In the genomic region with DNA sequence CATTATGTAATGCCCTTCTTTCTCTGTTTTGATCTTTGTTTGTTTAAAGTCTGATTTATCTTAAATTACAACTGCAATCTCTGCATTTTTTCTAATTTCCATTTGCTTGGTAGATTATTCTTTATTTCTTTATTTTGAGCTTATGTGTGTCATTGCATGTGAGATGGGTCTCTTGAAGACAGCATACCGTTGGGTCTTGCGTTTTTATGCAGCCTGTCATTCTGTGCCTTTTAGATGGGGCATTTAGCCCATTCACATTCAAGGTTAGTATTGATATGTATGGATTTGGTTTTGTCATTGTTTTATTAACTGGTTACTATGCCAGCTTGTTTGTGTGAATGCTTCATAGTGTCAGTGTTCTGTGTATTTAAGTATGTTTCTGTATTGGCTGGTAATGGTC, we compare ENCODE assay signal across 29 cellular contexts.
"Had no signal": no experiment of that assay in that cellular context is flagged by ENCODE, and none has a peak within 500 bp of the region (broad histone marks: within the 10 kb centered on the region; RNA-seq: fewer than 3 reads in every experiment).

No MANE protein-coding gene starts in this region.

- H3K4me1 Mint-ChIP-seq: stimulated activated effector memory CD8-positive, alpha-beta T cell treated with anti-CD3 and anti-CD28 coated beads, Interleukin-12 subunit alpha, Interleukin-12 subunit beta, amount 100 ng/mL, for 72 hours; stimulated activated memory B cell treated with anti-CD40 and anti-IgM and Interleukin-4, amounts not matched to agents 10 μg/mL and 1 μg/mL and 100 μg/mL, for 72 hours; stimulated activated naive B cell treated with anti-CD40 and anti-IgM and Interleukin-4, amounts not matched to agents 10 μg/mL and 1 μg/mL and 100 μg/mL, for 72 hours; stimulated activated naive CD8-positive, alpha-beta T cell treated with anti-CD3 and anti-CD28 coated beads, Interleukin-15, amount 100 ng/mL, for 72 hours had no signal

- ATAC-seq: stimulated activated effector memory CD8-positive, alpha-beta T cell treated with anti-CD3 and anti-CD28 coated beads, Interleukin-12 subunit alpha, Interleukin-12 subunit beta, amount 100 ng/mL, for 72 hours; stimulated activated memory B cell treated with anti-CD40 and anti-IgM and Interleukin-4, amounts not matched to agents 10 μg/mL and 1 μg/mL and 100 μg/mL, for 72 hours; stimulated activated naive B cell treated with anti-CD40 and anti-IgM and Interleukin-4, amounts not matched to agents 10 μg/mL and 1 μg/mL and 100 μg/mL, for 72 hours; stimulated activated naive CD8-positive, alpha-beta T cell treated with anti-CD3 and anti-CD28 coated beads, Interleukin-15, amount 100 ng/mL, for 72 hours; stimulated activated naive CD8-positive, alpha-beta T cell treated with anti-CD3 and anti-CD28 coated beads, Interleukin-15, Interleukin-2, amounts not matched to agents 100 U/mL and 50 U/mL, for 24 hours; upper lobe of right lung had no signal

- H3K27me3 ChIP-seq: stomach, suprapubic skin, testis, thyroid gland, tibial artery, tibial nerve, transverse colon, upper lobe of left lung, upper lobe of right lung, uterus, vagina had no signal

- H3K27me3 Mint-ChIP-seq: stimulated activated memory B cell treated with anti-CD40 and anti-IgM and Interleukin-4, amounts not matched to agents 10 μg/mL and 1 μg/mL and 100 μg/mL, for 72 hours; stimulated activated naive B cell treated with anti-CD40 and anti-IgM and Interleukin-4, amounts not matched to agents 10 μg/mL and 1 μg/mL and 100 μg/mL, for 72 hours; stimulated activated naive CD8-positive, alpha-beta T cell treated with anti-CD3 and anti-CD28 coated beads, Interleukin-15, amount 100 ng/mL, for 72 hours; stimulated activated naive CD8-positive, alpha-beta T cell treated with anti-CD3 and anti-CD28 coated beads, Interleukin-15, Interleukin-2, amounts not matched to agents 100 ng/mL and 50 ng/mL, for 24 hours; type B pancreatic cell had no signal

- H3K36me3 ChIP-seq: stomach, suprapubic skin, thoracic aorta, thyroid gland, tibial artery, tibial nerve, transverse colon, upper lobe of left lung, upper lobe of right lung, uterus, vagina had no signal

- H3K36me3 Mint-ChIP-seq: stimulated activated effector memory CD8-positive, alpha-beta T cell treated with anti-CD3 and anti-CD28 coated beads, Interleukin-12 subunit alpha, Interleukin-12 subunit beta, amount 100 ng/mL, for 72 hours; stimulated activated memory B cell treated with anti-CD40 and anti-IgM and Interleukin-4, amounts not matched to agents 10 μg/mL and 1 μg/mL and 100 μg/mL, for 72 hours; stimulated activated naive B cell treated with anti-CD40 and anti-IgM and Interleukin-4, amounts not matched to agents 10 μg/mL and 1 μg/mL and 100 μg/mL, for 72 hours had no signal

- H3K27ac Mint-ChIP-seq: stimulated activated effector memory CD8-positive, alpha-beta T cell treated with anti-CD3 and anti-CD28 coated beads, Interleukin-12 subunit alpha, Interleukin-12 subunit beta, amount 100 ng/mL, for 72 hours; stimulated activated memory B cell treated with anti-CD40 and anti-IgM and Interleukin-4, amounts not matched to agents 10 μg/mL and 1 μg/mL and 100 μg/mL, for 72 hours; stimulated activated naive B cell treated with anti-CD40 and anti-IgM and Interleukin-4, amounts not matched to agents 10 μg/mL and 1 μg/mL and 100 μg/mL, for 72 hours; stimulated activated naive CD8-positive, alpha-beta T cell treated with anti-CD3 and anti-CD28 coated beads, Interleukin-15, amount 100 ng/mL, for 72 hours; stimulated activated naive CD8-positive, alpha-beta T cell treated with anti-CD3 and anti-CD28 coated beads, Interleukin-15, Interleukin-2, amounts not matched to agents 100 ng/mL and 50 ng/mL, for 24 hours; type B pancreatic cell had no signal

- H3K9me3 ChIP-seq: suprapubic skin, testis, thyroid gland, tibial artery, transverse colon, upper lobe of right lung, uterus, vagina had no signal

- H3K27ac ChIP-seq: stomach, suprapubic skin, testis, thoracic aorta, thyroid gland, tibial artery, tibial nerve, transverse colon, upper lobe of left lung, upper lobe of right lung, uterus, vagina had no signal

- FAIRE-seq: urothelium cell line had no signal

- H3K4me3 ChIP-seq: stomach, suprapubic skin, testis, thoracic aorta, thyroid gland, tibial artery, tibial nerve, transverse colon, upper lobe of left lung, upper lobe of right lung, uterus, vagina had no signal

- H3K4me3 Mint-ChIP-seq: stimulated activated effector memory CD8-positive, alpha-beta T cell treated with anti-CD3 and anti-CD28 coated beads, Interleukin-12 subunit alpha, Interleukin-12 subunit beta, amount 100 ng/mL, for 72 hours; stimulated activated memory B cell treated with anti-CD40 and anti-IgM and Interleukin-4, amounts not matched to agents 10 μg/mL and 1 μg/mL and 100 μg/mL, for 72 hours; stimulated activated naive B cell treated with anti-CD40 and anti-IgM and Interleukin-4, amounts not matched to agents 10 μg/mL and 1 μg/mL and 100 μg/mL, for 72 hours; stimulated activated naive CD8-positive, alpha-beta T cell treated with anti-CD3 and anti-CD28 coated beads, Interleukin-15, amount 100 ng/mL, for 72 hours; stimulated activated naive CD8-positive, alpha-beta T cell treated with anti-CD3 and anti-CD28 coated beads, Interleukin-15, Interleukin-2, amounts not matched to agents 100 ng/mL and 50 ng/mL, for 24 hours; type B pancreatic cell had no signal

- H3K4me1 ChIP-seq: stomach, testis, thyroid gland, tibial artery, transverse colon, upper lobe of left lung, upper lobe of right lung, uterus had no signal

- DNase-seq: stimulated activated CD4-positive, alpha-beta T cell treated with anti-CD3 and anti-CD28 coated beads, Interleukin-2, amount 100 ng/mL, for 48 hours; stimulated activated CD4-positive, alpha-beta T cell treated with anti-CD3 and anti-CD28 coated beads, Interleukin-4, amount 100 ng/mL, for 1 hour; stimulated activated CD4-positive, alpha-beta T cell treated with anti-CD3 and anti-CD28 coated beads, Interleukin-4, amount 100 ng/mL, for 24 hours; stimulated activated CD4-positive, alpha-beta T cell treated with anti-CD3 and anti-CD28 coated beads, Interleukin-4, amount 100 ng/mL, for 4 hours; stimulated activated CD8-positive, alpha-beta memory T cell treated with anti-CD3 and anti-CD28 coated beads, Interleukin-4, amount 100 ng/mL, for 48 hours; stimulated activated naive B cell treated with anti-CD40 and anti-IgM and Interleukin-4, amounts not matched to agents 10 μg/mL and 1 μg/mL and 100 μg/mL, for 72 hours; stimulated activated naive CD4-positive, alpha-beta T cell; stimulated activated naive CD4-positive, alpha-beta T cell treated with Interleukin-2 at 50 U/mL for 16 hours; stimulated activated naive CD8-positive, alpha-beta T cell treated with anti-CD3 and anti-CD28 coated beads, Interleukin-15, amount 100 ng/mL, for 72 hours; stimulated activated naive CD8-positive, alpha-beta T cell treated with anti-CD3 and anti-CD28 coated beads, Interleukin-15, Interleukin-2, amounts not matched to agents 100 U/mL and 50 U/mL, for 24 hours; stomach; substantia nigra; testis; thyroid gland; tibial artery; transverse colon; trophoblast cell; upper lobe of left lung; upper lobe of right lung; uterus had no signal
